ENCODE assay signal across 9 cellular contexts in the genomic region with DNA sequence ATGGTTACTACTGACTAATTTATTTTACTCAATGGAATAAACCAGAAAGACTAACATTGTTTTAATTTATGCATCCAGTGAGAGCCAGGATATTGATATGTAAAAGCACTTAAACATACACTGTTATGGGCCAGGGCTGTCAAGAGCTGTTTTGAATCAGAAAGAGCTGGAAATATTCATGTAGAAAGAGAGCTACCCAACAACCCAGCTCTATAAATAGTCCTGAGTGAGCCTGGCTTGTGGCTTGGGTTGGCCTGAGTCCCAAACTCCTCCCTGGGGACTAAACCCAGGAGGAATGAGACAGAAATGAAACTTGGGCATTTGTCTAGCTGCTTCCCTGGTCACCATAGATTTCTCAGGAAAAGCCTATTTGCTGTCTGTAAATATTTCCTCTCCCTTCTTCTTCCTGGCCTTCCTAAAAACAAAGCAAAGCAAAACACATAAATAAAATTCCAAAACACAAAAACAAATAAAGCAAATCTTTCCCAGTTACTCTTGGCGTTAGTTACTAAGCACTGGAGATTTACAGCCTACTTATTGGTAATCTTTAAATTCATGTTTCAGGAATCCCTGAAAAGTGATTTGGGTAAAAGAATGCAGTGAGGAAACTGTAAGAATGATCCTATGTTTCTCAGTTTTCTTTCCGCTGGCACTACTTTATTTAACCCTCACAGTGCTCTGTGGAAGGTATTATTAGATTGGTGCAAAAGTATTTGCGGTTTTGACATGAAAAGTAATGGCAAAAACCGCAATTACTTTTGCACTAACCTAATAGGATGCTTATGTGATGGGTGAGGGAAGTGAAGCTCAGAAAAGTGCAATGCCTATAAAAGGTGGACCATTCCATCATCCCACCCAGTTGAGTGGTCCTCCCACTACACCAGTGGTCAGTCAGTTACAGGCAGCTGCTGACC.
DNase-seq lines count a peak whose midpoint lies in the region; ATAC-seq, FAIRE-seq and TF ChIP-seq lines count a peak whose summit lies in the region.
"Had no signal": no experiment of that assay in that cellular context is flagged by ENCODE, and none has a peak within 500 bp of the region (broad histone marks: within the 10 kb centered on the region; RNA-seq: fewer than 3 reads in every experiment).

No MANE protein-coding gene starts in this region.

- H3K27me3 ChIP-seq in tibial artery: no peaks in the 10 kb centered on the region

- CTCF ChIA-PET in A549 (lab: Yijun Ruan, JAX): no interaction called here

- TF ChIP-seq RAD21 in A549 (conservative IDR thresholded peaks at IDR 0.05 in 1 of 2, IDR thresholded peaks at IDR 0.05 in 1 of 2): no peak

- TF ChIP-seq EP300 in A549 (IDR thresholded peaks at IDR 0.05): no peak

- peak overlapping the region in 1 of 2 experiments; percentile 39; a peak in 3 of 6 replicates for H3K27ac ChIP-seq in A549
- peak overlapping the region; percentile 75 to 79 for H3K27ac ChIP-seq in tibial artery

- in situ Hi-C loops in astrocyte of the cerebellum (cut with HindIII; ENCODE audit: low sequenced_read_pairs): no loop called here

- POLR2A ChIA-PET in A549 (lab: Yijun Ruan, JAX): interaction anchor here (1.0 kb wide), 1 partner anchor 236 kb away, joined by 3 read pairs; no protein-coding TSS in a partner anchor

- ATAC-seq in A549 (peak; percentile 78 to 84; a peak in 5 of 6 replicates), HG03175 (IDR thresholded peaks at IDR 0.05; ENCODE audit: unreplicated experiment) (no peak)

- H3K9me3 ChIP-seq in A549 (peaks cover 16% of the 10 kb centered on the region), tibial artery (peaks cover 0 to 4% (median 0%) of the 10 kb centered on the region in 3 donors)

- H3K36me3 ChIP-seq in tibial artery: no peaks in the 10 kb centered on the region

- peak overlapping the region; percentile 45 for H3K4me2 ChIP-seq in A549

- peak in 1 of 2 experiments; percentile 33 for DNase-seq in A549 (ENCODE audit: low read depth in 1 of 2, low spot score in 1 of 2)
- DNase-seq in LNCaP clone FGC (ENCODE audit: low read depth): peak; percentile 46
- peak; percentile 69 for DNase-seq in astrocyte of the cerebellum (ENCODE audit: low read depth)
- peak; percentile 3 to 24 for DNase-seq in hippocampal formation (lab: John Stamatoyannopoulos, UW)
- peak; percentile 84 to 94 for DNase-seq in tibial artery
- DNase-seq in NCI-H2227 (lab: John Stamatoyannopoulos, UW; ENCODE audit: unreplicated experiment): no peak
- DNase-seq in CD1c-positive myeloid dendritic cell (ENCODE audit: extremely low spot score): no peak
- DNase-seq: naive B cell had no signal

- no peak for FAIRE-seq in A549 (lab: Jason Lieb, UNC)

- intact Hi-C loops in tibial artery (cut with DNase I; ENCODE audit: low total_unique reads): loop anchor here (2.0 kb wide), 1 partner anchor 102 kb away; no protein-coding TSS in a partner anchor

- no peak for TF ChIP-seq CTCF in A549 (IDR thresholded peaks at IDR 0.05)
- no peak for TF ChIP-seq CTCF in LNCaP clone FGC (IDR thresholded peaks at IDR 0.05; ENCODE audit: control insufficient read depth, extremely low read depth, insufficient read depth)
- no peak for TF ChIP-seq CTCF in astrocyte of the cerebellum (IDR thresholded peaks at IDR 0.05; ENCODE audit: low read depth, low read length, missing control alignments)
- TF ChIP-seq CTCF in tibial artery (IDR thresholded peaks at IDR 0.05): no peak

- H3K4me3 ChIP-seq in A549: no peak overlapping the region
- H3K4me3 ChIP-seq in LNCaP clone FGC (ENCODE audit: low read depth, low read length): no peak overlapping the region
- no peak overlapping the region for H3K4me3 ChIP-seq in astrocyte of the cerebellum (ENCODE audit: low read depth, low read length)
- no peak overlapping the region for H3K4me3 ChIP-seq in tibial artery

- H3K4me1 ChIP-seq in A549 (peaks cover 27% of the 10 kb centered on the region), tibial artery (peaks cover 0 to 30% (median 23%) of the 10 kb centered on the region in 4 donors)

- WGBS in A549 (ENCODE audit: missing lambda C conversion rate): 48% methylated on average over 4 of the region's 4 CpGs

- TF ChIP-seq POLR2A in A549 (IDR thresholded peaks at IDR 0.05; ENCODE audit: low read length): no peak

TF ChIP-seq in A549, 52 proteins besides CTCF, POLR2A, EP300 and RAD21:
- TF ChIP-seq, protein P1, sequence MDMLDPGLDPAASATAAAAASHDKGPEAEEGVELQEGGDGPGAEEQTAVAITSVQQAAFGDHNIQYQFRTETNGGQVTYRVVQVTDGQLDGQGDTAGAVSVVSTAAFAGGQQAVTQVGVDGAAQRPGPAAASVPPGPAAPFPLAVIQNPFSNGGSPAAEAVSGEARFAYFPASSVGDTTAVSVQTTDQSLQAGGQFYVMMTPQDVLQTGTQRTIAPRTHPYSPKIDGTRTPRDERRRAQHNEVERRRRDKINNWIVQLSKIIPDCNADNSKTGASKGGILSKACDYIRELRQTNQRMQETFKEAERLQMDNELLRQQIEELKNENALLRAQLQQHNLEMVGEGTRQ (IDR thresholded peaks at IDR 0.05): no peak
- TF ChIP-seq, protein P2, sequence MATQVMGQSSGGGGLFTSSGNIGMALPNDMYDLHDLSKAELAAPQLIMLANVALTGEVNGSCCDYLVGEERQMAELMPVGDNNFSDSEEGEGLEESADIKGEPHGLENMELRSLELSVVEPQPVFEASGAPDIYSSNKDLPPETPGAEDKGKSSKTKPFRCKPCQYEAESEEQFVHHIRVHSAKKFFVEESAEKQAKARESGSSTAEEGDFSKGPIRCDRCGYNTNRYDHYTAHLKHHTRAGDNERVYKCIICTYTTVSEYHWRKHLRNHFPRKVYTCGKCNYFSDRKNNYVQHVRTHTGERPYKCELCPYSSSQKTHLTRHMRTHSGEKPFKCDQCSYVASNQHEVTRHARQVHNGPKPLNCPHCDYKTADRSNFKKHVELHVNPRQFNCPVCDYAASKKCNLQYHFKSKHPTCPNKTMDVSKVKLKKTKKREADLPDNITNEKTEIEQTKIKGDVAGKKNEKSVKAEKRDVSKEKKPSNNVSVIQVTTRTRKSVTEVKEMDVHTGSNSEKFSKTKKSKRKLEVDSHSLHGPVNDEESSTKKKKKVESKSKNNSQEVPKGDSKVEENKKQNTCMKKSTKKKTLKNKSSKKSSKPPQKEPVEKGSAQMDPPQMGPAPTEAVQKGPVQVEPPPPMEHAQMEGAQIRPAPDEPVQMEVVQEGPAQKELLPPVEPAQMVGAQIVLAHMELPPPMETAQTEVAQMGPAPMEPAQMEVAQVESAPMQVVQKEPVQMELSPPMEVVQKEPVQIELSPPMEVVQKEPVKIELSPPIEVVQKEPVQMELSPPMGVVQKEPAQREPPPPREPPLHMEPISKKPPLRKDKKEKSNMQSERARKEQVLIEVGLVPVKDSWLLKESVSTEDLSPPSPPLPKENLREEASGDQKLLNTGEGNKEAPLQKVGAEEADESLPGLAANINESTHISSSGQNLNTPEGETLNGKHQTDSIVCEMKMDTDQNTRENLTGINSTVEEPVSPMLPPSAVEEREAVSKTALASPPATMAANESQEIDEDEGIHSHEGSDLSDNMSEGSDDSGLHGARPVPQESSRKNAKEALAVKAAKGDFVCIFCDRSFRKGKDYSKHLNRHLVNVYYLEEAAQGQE (IDR thresholded peaks at IDR 0.05): no peak
- TF ChIP-seq ZC3H11A (IDR thresholded peaks at IDR 0.05) (no peak), MAZ (IDR thresholded peaks at IDR 0.05; ENCODE audit: borderline replicate concordance, low read depth, low read length) (no peak), RFX5 (IDR thresholded peaks at IDR 0.05) (no peak), RARB (CRISPR knock-in tag; IDR thresholded peaks at IDR 0.05) (no peak), HOXB5 (CRISPR knock-in tag; IDR thresholded peaks at IDR 0.05) (no peak), NPAS2 (CRISPR knock-in tag; IDR thresholded peaks at IDR 0.05; ENCODE audit: borderline replicate concordance) (no peak), NFE2L2 (conservative IDR thresholded peaks at IDR 0.05; ENCODE audit: low read length) (no peak), SREBF2 (IDR thresholded peaks at IDR 0.05) (no peak), ZFP36 (IDR thresholded peaks at IDR 0.05; ENCODE audit: borderline replicate concordance, partially characterized antibody) (no peak)

Comparison
In these comparisons a context has a peak if more than half of its experiments do, and no peak if none do; other contexts are left out.
1. DNase-seq: peak in LNCaP clone FGC (single experiment), astrocyte of the cerebellum (single experiment), hippocampal formation (2 of 2) and tibial artery (2 of 2); none in NCI-H2227 (single experiment) and CD1c-positive myeloid dendritic cell (single experiment).